In the genomic region with DNA sequence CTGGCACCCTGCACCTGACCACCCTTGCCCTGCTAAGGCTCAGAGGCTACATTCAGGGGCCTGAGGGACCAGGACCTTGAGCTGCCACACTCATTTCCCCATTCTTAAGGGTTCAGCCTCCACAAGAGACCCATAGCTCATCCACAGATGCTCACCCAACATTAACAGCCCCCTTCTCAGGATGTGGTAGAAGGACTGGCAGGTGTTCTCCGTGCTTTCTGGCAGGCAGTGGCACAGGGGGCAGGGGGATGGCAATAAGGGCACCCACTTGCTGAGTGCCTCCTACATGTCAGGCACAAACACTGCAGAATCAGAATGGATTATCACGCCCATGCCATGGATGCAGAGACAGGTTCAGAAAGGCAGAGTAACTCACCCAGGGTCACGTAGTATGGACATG, we compare ENCODE assay signal across 18 cellular contexts. TPM values are rescaled to one million over a fixed set of nuclear protein-coding genes. Genes with fewer than 3 reads are reported as not detected.
A peak's percentile ranks its signal among the peaks of the same experiment; 100 is the strongest.
DNase-seq lines count a peak whose midpoint lies in the region; ATAC-seq and TF ChIP-seq lines count a peak whose summit lies in the region.
"Had no signal": no experiment of that assay in that cellular context is flagged by ENCODE, and none has a peak within 500 bp of the region (broad histone marks: within the 10 kb centered on the region; RNA-seq: fewer than 3 reads in every experiment).

No MANE protein-coding gene starts in this region.

- DNase-seq in activated T-cell treated with anti-CD3 and anti-CD28 coated beads, Interleukin-2, amount 50 U/mL, for 24 hours, result no peak
- DNase-seq in activated T-cell treated with anti-CD3 and anti-CD28 coated beads for 4 hours (no peak), RKO (ENCODE audit: low spot score) (no peak), SW480 (ENCODE audit: low spot score) (no peak)
- DNase-seq in CD4-positive, alpha-beta memory T cell, result no peak
- DNase-seq: activated gamma-delta T cell treated with Interleukin-2 at 50 U/mL for 16 hours; erythroblast; immature natural killer cell; naive thymus-derived CD8-positive, alpha-beta T cell; NCI-H1417; SK-N-SH; stimulated activated naive B cell treated with anti-CD40 and anti-IgM and Interleukin-4, amounts not matched to agents 10 μg/mL and 1 μg/mL and 100 μg/mL, for 72 hours had no signal

- peaks cover 98% of the 10 kb centered on the region for H3K36me3 Mint-ChIP-seq in activated T-cell treated with anti-CD3 and anti-CD28 coated beads, Interleukin-2, amount 50 U/mL, for 24 hours (ENCODE audit: low read depth)
- H3K36me3 Mint-ChIP-seq in CD4-positive, alpha-beta memory T cell, result peaks cover 0 to 39% of the 10 kb centered on the region in 2 donors
- peaks cover 92% of the 10 kb centered on the region for H3K36me3 Mint-ChIP-seq in activated T-helper 17 cell treated with anti-CD3 and anti-CD28 coated beads, Interleukin-2, amount 50 U/mL, for 72 hours (ENCODE audit: low read depth)
- H3K36me3 Mint-ChIP-seq: brain, type B pancreatic cell had no signal

- no peaks in the 10 kb centered on the region for H3K9me3 Mint-ChIP-seq in activated T-cell treated with anti-CD3 and anti-CD28 coated beads, Interleukin-2, amount 50 U/mL, for 24 hours
- no peaks in the 10 kb centered on the region for H3K9me3 Mint-ChIP-seq in CD4-positive, alpha-beta memory T cell
- no peaks in the 10 kb centered on the region for H3K9me3 Mint-ChIP-seq in activated T-helper 17 cell treated with anti-CD3 and anti-CD28 coated beads, Interleukin-2, amount 50 U/mL, for 72 hours
- H3K9me3 Mint-ChIP-seq: brain; immature natural killer cell; naive thymus-derived CD8-positive, alpha-beta T cell; stimulated activated naive B cell treated with anti-CD40 and anti-IgM and Interleukin-4, amounts not matched to agents 10 μg/mL and 1 μg/mL and 100 μg/mL, for 72 hours; type B pancreatic cell had no signal

- CTCF ChIA-PET in CD4-positive, alpha-beta memory T cell (lab: Charles Lee; ENCODE audit: partially characterized antibody), result interaction anchor here (1.3 to 18.9 kb wide), 4 partner anchors 10 to 346 kb away, joined by 3 to 375 read pairs (median 15); a partner anchor contains a TSS

- no peak overlapping the region for H2AFZ ChIP-seq in parathyroid adenoma

- TF ChIP-seq CTCF in parathyroid adenoma (IDR thresholded peaks at IDR 0.05), result no peak

- H3K79me2 ChIP-seq in parathyroid adenoma, result peaks cover 43% of the 10 kb centered on the region

- no peak overlapping the region for H3K9ac ChIP-seq in parathyroid adenoma
- H3K9ac ChIP-seq: SK-N-SH had no signal

- no peaks in the 10 kb centered on the region for H3K27me3 ChIP-seq in CD4-positive, alpha-beta memory T cell (ENCODE audit: insufficient read depth, low read length)
- no peaks in the 10 kb centered on the region for H3K27me3 ChIP-seq in parathyroid adenoma (ENCODE audit: control insufficient read depth, insufficient read depth, low read length)

- H3K4me3 ChIP-seq in CD4-positive, alpha-beta memory T cell (ENCODE audit: low read length in 2 of 2), result no peak overlapping the region
- H3K4me3 ChIP-seq in parathyroid adenoma (ENCODE audit: low read depth, low read length), result no peak overlapping the region
- H3K4me3 ChIP-seq: prostate gland had no signal

- no peak overlapping the region for H3K4me2 ChIP-seq in parathyroid adenoma (ENCODE audit: low read length)
- H3K4me2 ChIP-seq: SK-N-SH had no signal

- H3K9me3 ChIP-seq in CD4-positive, alpha-beta memory T cell (ENCODE audit: control insufficient read depth in 1 of 2, low read length in 2 of 2), result no peaks in the 10 kb centered on the region
- H3K9me3 ChIP-seq in parathyroid adenoma (ENCODE audit: control insufficient read depth, low read length), result no peaks in the 10 kb centered on the region
- H3K9me3 ChIP-seq: prostate gland, SK-N-SH had no signal

- H3K4me3 Mint-ChIP-seq in activated T-cell treated with anti-CD3 and anti-CD28 coated beads, Interleukin-2, amount 50 U/mL, for 24 hours, result no peak overlapping the region
- peak overlapping the region in 2 of 8 donors; percentile 19 to 33 for H3K4me3 Mint-ChIP-seq in CD4-positive, alpha-beta memory T cell
- H3K4me3 Mint-ChIP-seq in activated T-helper 17 cell treated with anti-CD3 and anti-CD28 coated beads, Interleukin-2, amount 50 U/mL, for 72 hours, result peak overlapping the region; percentile 19
- H3K4me3 Mint-ChIP-seq: brain; stimulated activated naive B cell treated with anti-CD40 and anti-IgM and Interleukin-4, amounts not matched to agents 10 μg/mL and 1 μg/mL and 100 μg/mL, for 72 hours; type B pancreatic cell had no signal

- POLR2A ChIA-PET in CD4-positive, alpha-beta memory T cell (lab: Charles Lee; ENCODE audit: partially characterized antibody), result interaction anchor here (0.6 to 0.8 kb wide), 4 partner anchors 10 to 57 kb away, joined by 3 to 5 read pairs (median 3); a partner anchor contains a TSS

- peaks cover 98% of the 10 kb centered on the region for H3K4me1 Mint-ChIP-seq in activated T-cell treated with anti-CD3 and anti-CD28 coated beads, Interleukin-2, amount 50 U/mL, for 24 hours (ENCODE audit: low read depth)
- peaks cover 69 to 99% (median 84%) of the 10 kb centered on the region in 4 donors for H3K4me1 Mint-ChIP-seq in CD4-positive, alpha-beta memory T cell
- peaks cover 59% of the 10 kb centered on the region for H3K4me1 Mint-ChIP-seq in activated T-helper 17 cell treated with anti-CD3 and anti-CD28 coated beads, Interleukin-2, amount 50 U/mL, for 72 hours

- H3K36me3 ChIP-seq in CD4-positive, alpha-beta memory T cell (ENCODE audit: insufficient read depth, low read length), result peaks cover 5% of the 10 kb centered on the region
- H3K36me3 ChIP-seq in parathyroid adenoma (ENCODE audit: control insufficient read depth, insufficient read depth, low read length), result no peaks in the 10 kb centered on the region
- H3K36me3 ChIP-seq: prostate gland had no signal

- no peak overlapping the region for H3K27ac ChIP-seq in CD4-positive, alpha-beta memory T cell (ENCODE audit: low read depth, low read length)
- H3K27ac ChIP-seq in parathyroid adenoma, result peak overlapping the region; percentile 47
- H3K27ac ChIP-seq: prostate gland had no signal

- no peak for ATAC-seq in activated T-helper 17 cell treated with anti-CD3 and anti-CD28 coated beads, Interleukin-2, amount 50 U/mL, for 72 hours (replicated peaks)
- no peak for ATAC-seq in HG03139 (IDR thresholded peaks at IDR 0.05; ENCODE audit: unreplicated experiment)
- ATAC-seq: naive thymus-derived CD8-positive, alpha-beta T cell; stimulated activated naive B cell treated with anti-CD40 and anti-IgM and Interleukin-4, amounts not matched to agents 10 μg/mL and 1 μg/mL and 100 μg/mL, for 72 hours had no signal

- peak overlapping the region; percentile 80 for H3K27ac Mint-ChIP-seq in activated T-cell treated with anti-CD3 and anti-CD28 coated beads, Interleukin-2, amount 50 U/mL, for 24 hours
- peak overlapping the region in 4 of 7 donors; percentile 37 to 90 (median 71) for H3K27ac Mint-ChIP-seq in CD4-positive, alpha-beta memory T cell
- peak overlapping the region; percentile 87 for H3K27ac Mint-ChIP-seq in activated T-helper 17 cell treated with anti-CD3 and anti-CD28 coated beads, Interleukin-2, amount 50 U/mL, for 72 hours
- H3K27ac Mint-ChIP-seq: stimulated activated naive B cell treated with anti-CD40 and anti-IgM and Interleukin-4, amounts not matched to agents 10 μg/mL and 1 μg/mL and 100 μg/mL, for 72 hours; type B pancreatic cell had no signal

- intact Hi-C loops in CD4-positive, alpha-beta memory T cell (cut with micrococcal nuclease), result no loop called here

- no peaks in the 10 kb centered on the region for H3K27me3 Mint-ChIP-seq in activated T-cell treated with anti-CD3 and anti-CD28 coated beads, Interleukin-2, amount 50 U/mL, for 24 hours
- H3K27me3 Mint-ChIP-seq in CD4-positive, alpha-beta memory T cell, result no peaks in the 10 kb centered on the region
- no peaks in the 10 kb centered on the region for H3K27me3 Mint-ChIP-seq in activated T-helper 17 cell treated with anti-CD3 and anti-CD28 coated beads, Interleukin-2, amount 50 U/mL, for 72 hours
- H3K27me3 Mint-ChIP-seq: brain; naive thymus-derived CD8-positive, alpha-beta T cell; stimulated activated naive B cell treated with anti-CD40 and anti-IgM and Interleukin-4, amounts not matched to agents 10 μg/mL and 1 μg/mL and 100 μg/mL, for 72 hours; type B pancreatic cell had no signal

- H3K4me1 ChIP-seq in CD4-positive, alpha-beta memory T cell (ENCODE audit: insufficient read depth, low read length), result peaks cover 100% of the 10 kb centered on the region
- peaks cover 33% of the 10 kb centered on the region for H3K4me1 ChIP-seq in parathyroid adenoma

RNA-seq across cellular contexts. Expression of a gene that starts 9.5 kb away (rescaled TPM):
- 10 to 100 TPM; 36.4 to 40.1 TPM for total RNA-seq in CD4-positive, alpha-beta memory T cell
- polyA plus RNA-seq in CD4-positive, alpha-beta memory T cell, result 10 to 100 TPM; 71.2 to 93.2 TPM
- 100 to 1,000 TPM in 1 of 2 donors, 10 to 100 TPM in 1; 99.8 to 131 TPM for total RNA-seq in activated T-helper 17 cell treated with anti-CD3 and anti-CD28 coated beads, Interleukin-2, amount 50 U/mL, for 72 hours

RNA-seq across cellular contexts. Expression of a gene that starts 14.8 kb away (rescaled TPM):
- total RNA-seq in CD4-positive, alpha-beta memory T cell, result 10 to 100 TPM; 14.7 to 15.2 TPM
- polyA plus RNA-seq in CD4-positive, alpha-beta memory T cell, result 100 to 1,000 TPM in 1 of 2 donors, 10 to 100 TPM in 1; 92.1 to 248 TPM
- total RNA-seq in activated T-helper 17 cell treated with anti-CD3 and anti-CD28 coated beads, Interleukin-2, amount 50 U/mL, for 72 hours, result 100 to 1,000 TPM; 204 to 327 TPM

RNA-seq across cellular contexts. Expression of a gene that starts 48.3 kb away (rescaled TPM):
- 1 to 10 TPM; 2.5 to 2.6 TPM for total RNA-seq in CD4-positive, alpha-beta memory T cell
- polyA plus RNA-seq in CD4-positive, alpha-beta memory T cell, result under 1 TPM; 0.04 to 0.18 TPM
- 1 to 10 TPM; 3.8 to 7.8 TPM for total RNA-seq in activated T-helper 17 cell treated with anti-CD3 and anti-CD28 coated beads, Interleukin-2, amount 50 U/mL, for 72 hours

RNA-seq across cellular contexts. Expression of a gene that starts 57.1 kb away (rescaled TPM):
- total RNA-seq in CD4-positive, alpha-beta memory T cell, result 10 to 100 TPM; 55.3 to 56.7 TPM
- polyA plus RNA-seq in CD4-positive, alpha-beta memory T cell, result 10 to 100 TPM; 21.2 to 36.7 TPM
- total RNA-seq in activated T-helper 17 cell treated with anti-CD3 and anti-CD28 coated beads, Interleukin-2, amount 50 U/mL, for 72 hours, result 10 to 100 TPM; 47.5 to 99.2 TPM

RNA-seq across cellular contexts. Expression of a gene that starts 58.9 kb away (rescaled TPM):
- total RNA-seq in CD4-positive, alpha-beta memory T cell, result 10 to 100 TPM; 14.3 to 16.2 TPM
- 10 to 100 TPM; 14.2 to 22.3 TPM for polyA plus RNA-seq in CD4-positive, alpha-beta memory T cell
- 10 to 100 TPM; 17.3 to 50.8 TPM for total RNA-seq in activated T-helper 17 cell treated with anti-CD3 and anti-CD28 coated beads, Interleukin-2, amount 50 U/mL, for 72 hours

Comparison
In these comparisons a context has a peak if more than half of its experiments do, and no peak if none do; other contexts are left out.
1. RNA of a gene that starts 14.8 kb away (total RNA-seq): 204 to 327 TPM in activated T-helper 17 cell treated with anti-CD3 and anti-CD28 coated beads, Interleukin-2, amount 50 U/mL, for 72 hours; 14.7 to 15.2 TPM in CD4-positive, alpha-beta memory T cell; every median in the first group is over 10 times any median in the second.
2. Peak in every context shown above with its lines, with median percentiles within 50 percentile points of each other: H3K27ac Mint-ChIP-seq.